ENCODE assay signal across 1 cellular context in the genomic region with DNA sequence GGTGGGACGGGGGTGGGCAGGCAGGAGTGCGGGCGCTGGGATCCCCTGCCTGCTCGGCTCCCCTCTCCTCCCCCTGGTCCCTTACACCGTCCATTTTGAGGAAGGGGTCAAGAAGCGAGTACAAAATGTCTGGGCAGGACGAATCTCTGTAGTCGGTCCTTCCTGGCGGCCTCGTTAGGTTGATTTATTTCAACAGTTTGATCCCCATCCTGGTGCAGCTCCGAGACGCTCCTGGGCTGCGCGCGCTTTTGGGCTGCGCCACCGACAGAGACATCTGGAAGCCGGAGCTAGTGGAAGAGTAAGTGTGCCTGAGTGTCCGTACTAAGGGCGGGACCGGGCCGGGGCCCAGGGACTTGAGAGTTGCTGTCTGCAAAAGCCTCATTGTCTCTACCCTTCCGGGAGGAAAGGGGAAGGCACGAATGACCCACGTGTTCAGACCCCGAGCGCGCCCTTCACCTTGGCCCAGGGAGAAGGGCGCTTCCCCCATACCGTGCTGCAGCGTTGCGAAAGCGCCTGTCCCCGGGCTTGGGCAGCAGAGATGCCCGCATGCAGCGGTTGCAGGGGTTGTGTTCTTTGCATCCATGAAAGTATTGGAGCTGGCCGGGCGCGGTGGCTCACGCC.
TF ChIP-seq lines count a peak whose summit lies in the region.

No MANE protein-coding gene starts in this region.

TF ChIP-seq in HepG2, 621 proteins besides CTCF, POLR2A, EP300 and RAD21 (continued from another document):
- TF ChIP-seq ZNF674 (CRISPR knock-in tag; IDR thresholded peaks at IDR 0.05; ENCODE audit: low read depth) (no peak), MYPOP (CRISPR knock-in tag; IDR thresholded peaks at IDR 0.05) (0 out of 2 replicates have a peak, but pooled peaks have one; percentile 44), PHF5A (CRISPR knock-in tag; IDR thresholded peaks at IDR 0.05; ENCODE audit: low read depth, unreplicated experiment) (no peak), ISL2 (CRISPR knock-in tag; IDR thresholded peaks at IDR 0.05) (0 out of 2 replicates have a peak, but pooled peaks have one; percentile 28), FOXP1 (IDR thresholded peaks at IDR 0.05) (no peak), FOXP1 (CRISPR knock-in tag; IDR thresholded peaks at IDR 0.05) (no peak), ZNF816 (CRISPR knock-in tag; IDR thresholded peaks at IDR 0.05; ENCODE audit: borderline replicate concordance) (no peak), ZNF530 (CRISPR knock-in tag; IDR thresholded peaks at IDR 0.05; ENCODE audit: low read depth) (no peak), NRL (CRISPR knock-in tag; IDR thresholded peaks at IDR 0.05; ENCODE audit: borderline replicate concordance) (peak; percentile 50; the same call in 1 of the 2 replicates), HOXA5 (CRISPR knock-in tag; IDR thresholded peaks at IDR 0.05) (0 out of 2 replicates have a peak, but pooled peaks have one; percentile 12), ZBTB46 (CRISPR knock-in tag; IDR thresholded peaks at IDR 0.05; ENCODE audit: borderline replicate concordance) (no peak), SSRP1 (CRISPR knock-in tag; IDR thresholded peaks at IDR 0.05) (no peak), ZNF224 (CRISPR knock-in tag; IDR thresholded peaks at IDR 0.05) (no peak), ZFP37 (CRISPR knock-in tag; IDR thresholded peaks at IDR 0.05; ENCODE audit: borderline replicate concordance) (no peak), GTF3A (CRISPR knock-in tag; conservative IDR thresholded peaks at IDR 0.05) (no peak), PBX2 (CRISPR knock-in tag; IDR thresholded peaks at IDR 0.05) (no peak), ZFP36L1 (CRISPR knock-in tag; IDR thresholded peaks at IDR 0.05) (no peak), SPEN (CRISPR knock-in tag; IDR thresholded peaks at IDR 0.05; ENCODE audit: low read depth) (peak; percentile 6; the same call in 1 of the 2 replicates), ATF7-NPFF (CRISPR knock-in tag; IDR thresholded peaks at IDR 0.05; ENCODE audit: low read depth) (no peak; the same call in 1 of the 2 replicates), SRF (IDR thresholded peaks at IDR 0.05; ENCODE audit: low read depth, low read length) (no peak), FOXK1 (CRISPR knock-in tag; IDR thresholded peaks at IDR 0.05; ENCODE audit: borderline replicate concordance, low read depth) (no peak), ZNF720 (CRISPR knock-in tag; IDR thresholded peaks at IDR 0.05) (no peak), ZNF557 (CRISPR knock-in tag; IDR thresholded peaks at IDR 0.05) (no peak; the same call in 1 of the 2 replicates), HOXA3 (CRISPR knock-in tag; IDR thresholded peaks at IDR 0.05) (peak; percentile 83), PBX3 (CRISPR knock-in tag; IDR thresholded peaks at IDR 0.05; ENCODE audit: borderline replicate concordance) (no peak), MYNN (CRISPR knock-in tag; IDR thresholded peaks at IDR 0.05; ENCODE audit: low read depth) (no peak; the same call in 1 of the 2 replicates), SALL2 (CRISPR knock-in tag; IDR thresholded peaks at IDR 0.05) (no peak)
- TF ChIP-seq, protein P1, sequence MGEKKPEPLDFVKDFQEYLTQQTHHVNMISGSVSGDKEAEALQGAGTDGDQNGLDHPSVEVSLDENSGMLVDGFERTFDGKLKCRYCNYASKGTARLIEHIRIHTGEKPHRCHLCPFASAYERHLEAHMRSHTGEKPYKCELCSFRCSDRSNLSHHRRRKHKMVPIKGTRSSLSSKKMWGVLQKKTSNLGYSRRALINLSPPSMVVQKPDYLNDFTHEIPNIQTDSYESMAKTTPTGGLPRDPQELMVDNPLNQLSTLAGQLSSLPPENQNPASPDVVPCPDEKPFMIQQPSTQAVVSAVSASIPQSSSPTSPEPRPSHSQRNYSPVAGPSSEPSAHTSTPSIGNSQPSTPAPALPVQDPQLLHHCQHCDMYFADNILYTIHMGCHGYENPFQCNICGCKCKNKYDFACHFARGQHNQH (CRISPR knock-in tag; IDR thresholded peaks at IDR 0.05): no peak; the same call in 1 of the 2 replicates
- TF ChIP-seq, protein P2, sequence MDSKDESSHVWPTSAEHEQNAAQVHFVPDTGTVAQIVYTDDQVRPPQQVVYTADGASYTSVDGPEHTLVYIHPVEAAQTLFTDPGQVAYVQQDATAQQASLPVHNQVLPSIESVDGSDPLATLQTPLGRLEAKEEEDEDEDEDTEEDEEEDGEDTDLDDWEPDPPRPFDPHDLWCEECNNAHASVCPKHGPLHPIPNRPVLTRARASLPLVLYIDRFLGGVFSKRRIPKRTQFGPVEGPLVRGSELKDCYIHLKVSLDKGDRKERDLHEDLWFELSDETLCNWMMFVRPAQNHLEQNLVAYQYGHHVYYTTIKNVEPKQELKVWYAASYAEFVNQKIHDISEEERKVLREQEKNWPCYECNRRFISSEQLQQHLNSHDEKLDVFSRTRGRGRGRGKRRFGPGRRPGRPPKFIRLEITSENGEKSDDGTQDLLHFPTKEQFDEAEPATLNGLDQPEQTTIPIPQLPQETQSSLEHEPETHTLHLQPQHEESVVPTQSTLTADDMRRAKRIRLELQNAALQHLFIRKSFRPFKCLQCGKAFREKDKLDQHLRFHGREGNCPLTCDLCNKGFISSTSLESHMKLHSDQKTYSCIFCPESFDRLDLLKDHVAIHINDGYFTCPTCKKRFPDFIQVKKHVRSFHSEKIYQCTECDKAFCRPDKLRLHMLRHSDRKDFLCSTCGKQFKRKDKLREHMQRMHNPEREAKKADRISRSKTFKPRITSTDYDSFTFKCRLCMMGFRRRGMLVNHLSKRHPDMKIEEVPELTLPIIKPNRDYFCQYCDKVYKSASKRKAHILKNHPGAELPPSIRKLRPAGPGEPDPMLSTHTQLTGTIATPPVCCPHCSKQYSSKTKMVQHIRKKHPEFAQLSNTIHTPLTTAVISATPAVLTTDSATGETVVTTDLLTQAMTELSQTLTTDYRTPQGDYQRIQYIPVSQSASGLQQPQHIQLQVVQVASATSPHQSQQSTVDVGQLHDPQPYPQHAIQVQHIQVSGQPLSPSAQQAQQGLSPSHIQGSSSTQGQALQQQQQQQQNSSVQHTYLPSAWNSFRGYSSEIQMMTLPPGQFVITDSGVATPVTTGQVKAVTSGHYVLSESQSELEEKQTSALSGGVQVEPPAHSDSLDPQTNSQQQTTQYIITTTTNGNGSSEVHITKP (CRISPR knock-in tag; IDR thresholded peaks at IDR 0.05; ENCODE audit: low read depth): no peak; the same call in 1 of the 2 replicates
- TF ChIP-seq, protein P3, sequence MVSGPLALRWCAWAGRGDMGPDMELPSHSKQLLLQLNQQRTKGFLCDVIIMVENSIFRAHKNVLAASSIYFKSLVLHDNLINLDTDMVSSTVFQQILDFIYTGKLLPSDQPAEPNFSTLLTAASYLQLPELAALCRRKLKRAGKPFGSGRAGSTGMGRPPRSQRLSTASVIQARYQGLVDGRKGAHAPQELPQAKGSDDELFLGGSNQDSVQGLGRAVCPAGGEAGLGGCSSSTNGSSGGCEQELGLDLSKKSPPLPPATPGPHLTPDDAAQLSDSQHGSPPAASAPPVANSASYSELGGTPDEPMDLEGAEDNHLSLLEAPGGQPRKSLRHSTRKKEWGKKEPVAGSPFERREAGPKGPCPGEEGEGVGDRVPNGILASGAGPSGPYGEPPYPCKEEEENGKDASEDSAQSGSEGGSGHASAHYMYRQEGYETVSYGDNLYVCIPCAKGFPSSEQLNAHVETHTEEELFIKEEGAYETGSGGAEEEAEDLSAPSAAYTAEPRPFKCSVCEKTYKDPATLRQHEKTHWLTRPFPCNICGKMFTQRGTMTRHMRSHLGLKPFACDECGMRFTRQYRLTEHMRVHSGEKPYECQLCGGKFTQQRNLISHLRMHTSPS (CRISPR knock-in tag; IDR thresholded peaks at IDR 0.05; ENCODE audit: low read depth): no peak
